In genomic region chr17:17484451-17484899, GRCh38 we compare ENCODE assay signal across 13 cellular contexts. TPM values are rescaled to one million over a fixed set of nuclear protein-coding genes. Genes with fewer than 3 reads are reported as not detected.
DNase-seq lines count a peak whose midpoint lies in the region; ATAC-seq, FAIRE-seq and TF ChIP-seq lines count a peak whose summit lies in the region.
"Had no signal": no experiment of that assay in that cellular context is flagged by ENCODE, and none has a peak within 500 bp of the region (broad histone marks: within the 10 kb centered on the region; RNA-seq: fewer than 3 reads in every experiment).

No MANE protein-coding gene starts in this region.

- intact Hi-C loops in kidney (cut with DNase I): no loop called here

- peaks cover 5% of the 10 kb centered on the region for H3K36me3 Mint-ChIP-seq in T-helper 17 cell (ENCODE audit: low read depth)

- no peak for DNase-seq in GM10266 (ENCODE audit: extremely low spot score)
- no peak for DNase-seq in T-helper 17 cell
- DNase-seq in epithelial cell of esophagus (ENCODE audit: low read depth): peak; percentile 16
- peak; percentile 55 to 60 for DNase-seq in stimulated activated CD4-positive, alpha-beta T cell treated with anti-CD3 and anti-CD28 coated beads, Interleukin-15, amount 100 ng/mL, for 48 hours (ENCODE audit: low read depth in 2 of 2)
- no peak for DNase-seq in NCI-H82 treated with DMSO at 0.1 percent for 48 hours (lab: John Stamatoyannopoulos, UW; ENCODE audit: unreplicated experiment)
- DNase-seq in kidney: no peak
- no peak for DNase-seq in NCI-H1694 treated with DMSO at 0.1 percent for 48 hours (lab: John Stamatoyannopoulos, UW)
- DNase-seq: DMS53, NCI-H1105, PC-9 had no signal

- no peak overlapping the region for H3K4me3 Mint-ChIP-seq in T-helper 17 cell

- H3K27ac Mint-ChIP-seq in T-helper 17 cell: peak overlapping the region; percentile 49

- peaks cover 28% of the 10 kb centered on the region for H3K4me1 Mint-ChIP-seq in T-helper 17 cell

- FAIRE-seq in kidney (lab: Jason Lieb, UNC): no peak

- no peak for ATAC-seq in T-helper 17 cell
- ATAC-seq in HG03159 (IDR thresholded peaks at IDR 0.05; ENCODE audit: unreplicated experiment): no peak

- H3K4me3 ChIP-seq in epithelial cell of esophagus (ENCODE audit: low read length) (no peak overlapping the region), kidney (ENCODE audit: low read length in 2 of 2) (no peak overlapping the region)
- H3K4me3 ChIP-seq: breast epithelium, lung, PC-9 had no signal

- TF ChIP-seq CTCF in GM10266 (IDR thresholded peaks at IDR 0.05; ENCODE audit: control insufficient read depth, insufficient read depth, low read depth, missing control alignments) (peak; percentile 8), epithelial cell of esophagus (IDR thresholded peaks at IDR 0.05; ENCODE audit: insufficient read depth, low read depth, low read length, missing control alignments) (no peak), kidney (IDR thresholded peaks at IDR 0.05; ENCODE audit: borderline replicate concordance, extremely low read depth, insufficient read depth) (no peak)

- H3K9me3 ChIP-seq in T-helper 17 cell (ENCODE audit: control insufficient read depth, low read length, poor library complexity, severe bottlenecking): no peaks in the 10 kb centered on the region
- no peaks in the 10 kb centered on the region for H3K9me3 ChIP-seq in kidney (ENCODE audit: control insufficient read depth in 1 of 2, low read length in 2 of 2)
- H3K9me3 ChIP-seq: breast epithelium had no signal

- no peaks in the 10 kb centered on the region for H3K27me3 Mint-ChIP-seq in T-helper 17 cell

- no peak overlapping the region for H3K27ac ChIP-seq in kidney (ENCODE audit: low read depth in 2 of 2, low read length in 2 of 2)
- H3K27ac ChIP-seq: breast epithelium, PC-9 had no signal

- peaks cover 5 to 12% of the 10 kb centered on the region in 2 donors for H3K36me3 ChIP-seq in kidney (ENCODE audit: control insufficient read depth in 1 of 2, insufficient read depth in 2 of 2, low read length in 2 of 2)
- H3K36me3 ChIP-seq: breast epithelium had no signal

- no peak overlapping the region for H3K9ac ChIP-seq in kidney (ENCODE audit: low read length in 2 of 2)

- H3K4me1 ChIP-seq in kidney (ENCODE audit: control insufficient read depth in 1 of 2, insufficient read depth in 1 of 2, low read depth in 1 of 2, low read length in 2 of 2): peaks cover 7 to 8% of the 10 kb centered on the region in 2 donors
- H3K4me1 ChIP-seq: breast epithelium had no signal

RNA-seq across cellular contexts. Expression of gene MED9, which starts 7.7 kb away (rescaled TPM):
- total RNA-seq in T-helper 17 cell: 10 to 100 TPM; 16.5 to 24.7 TPM
- total RNA-seq in kidney: 20.8 TPM
- 24.5 TPM for polyA plus RNA-seq in kidney (ENCODE audit: insufficient read depth, low read depth, low replicate concordance)

RNA-seq across cellular contexts. Expression of gene RASD1, which starts 11.7 kb away (rescaled TPM):
- total RNA-seq in T-helper 17 cell: 1 to 10 TPM in 1 of 2 donors, under 1 TPM in 1; 0.97 to 1.4 TPM
- total RNA-seq in kidney: 147 TPM
- 103 TPM for polyA plus RNA-seq in kidney (ENCODE audit: insufficient read depth, low read depth, low replicate concordance)

Comparison
In these comparisons a context has a peak if more than half of its experiments do, and no peak if none do; other contexts are left out.
1. DNase-seq: peak in epithelial cell of esophagus (single experiment) and stimulated activated CD4-positive, alpha-beta T cell treated with anti-CD3 and anti-CD28 coated beads, Interleukin-15, amount 100 ng/mL, for 48 hours (2 of 2); none in GM10266 (single experiment), T-helper 17 cell (0 of 3), NCI-H82 treated with DMSO at 0.1 percent for 48 hours (single experiment), kidney (single experiment) and NCI-H1694 treated with DMSO at 0.1 percent for 48 hours (single experiment).
2. RNA of gene RASD1, which starts 11.7 kb away (total RNA-seq): 147 TPM in kidney (single experiment); 0.97 to 1.4 TPM in T-helper 17 cell; every median in the first group is over 10 times any median in the second.